12 cellular contexts compared by ENCODE assay signal in genomic region chr7:30240401-30240800, GRCh38. TPM values are rescaled to one million over a fixed set of nuclear protein-coding genes. Genes with fewer than 3 reads are reported as not detected.
A peak's percentile ranks its signal among the peaks of the same experiment; 100 is the strongest.
DNase-seq lines count a peak whose midpoint lies in the region; ATAC-seq and TF ChIP-seq lines count a peak whose summit lies in the region.
"Had no signal": no experiment of that assay in that cellular context is flagged by ENCODE, and none has a peak within 500 bp of the region (broad histone marks: within the 10 kb centered on the region; RNA-seq: fewer than 3 reads in every experiment).

No MANE protein-coding gene starts in this region.

- H3K4me1 ChIP-seq in KMS-11 (ENCODE audit: low read depth, poor library complexity, severe bottlenecking), result peaks cover 68% of the 10 kb centered on the region

- H3K27ac Mint-ChIP-seq in activated B cell treated with CpG ODN at 0.5 μM for 24 hours (peak overlapping the region; percentile 74), memory B cell (no peak overlapping the region)
- H3K27ac Mint-ChIP-seq in natural killer cell treated with Interleukin-12 subunit alpha and Interleukin-12 subunit beta and Interleukin-15 and Interleukin-18, amount 100 ng/mL, for 72 hours, result no peak overlapping the region

- ATAC-seq in activated B cell treated with CpG ODN at 0.5 μM for 24 hours (ENCODE audit: low read depth), result no peak
- ATAC-seq in memory B cell (ENCODE audit: low read depth), result no peak
- ATAC-seq in natural killer cell treated with Interleukin-12 subunit alpha and Interleukin-12 subunit beta and Interleukin-15 and Interleukin-18, amount 100 ng/mL, for 72 hours, result no peak

- POLR2A ChIA-PET in activated B cell treated with CpG ODN at 0.5 μM for 24 hours (lab: Charles Lee), result interaction anchor here (0.7 to 1.4 kb wide), 2 partner anchors 108 to 231 kb away, joined by 3 to 6 read pairs; no protein-coding TSS in a partner anchor

- H3K4me1 Mint-ChIP-seq in activated B cell treated with CpG ODN at 0.5 μM for 24 hours (peaks cover 53% of the 10 kb centered on the region), memory B cell (peaks cover 38% of the 10 kb centered on the region)
- H3K4me1 Mint-ChIP-seq in natural killer cell treated with Interleukin-12 subunit alpha and Interleukin-12 subunit beta and Interleukin-15 and Interleukin-18, amount 100 ng/mL, for 72 hours (ENCODE audit: low read depth in 2 of 2), result peaks cover 16 to 17% of the 10 kb centered on the region in 2 donors

- peak overlapping the region; percentile 25 for H3K4me3 Mint-ChIP-seq in activated B cell treated with CpG ODN at 0.5 μM for 24 hours
- peak overlapping the region; percentile 47 for H3K4me3 Mint-ChIP-seq in memory B cell
- H3K4me3 Mint-ChIP-seq in natural killer cell treated with Interleukin-12 subunit alpha and Interleukin-12 subunit beta and Interleukin-15 and Interleukin-18, amount 100 ng/mL, for 72 hours, result no peak overlapping the region

- H3K79me2 ChIP-seq in KMS-11 (ENCODE audit: insufficient read depth, low read depth), result no peaks in the 10 kb centered on the region

- TF ChIP-seq CTCF in KMS-11 (conservative IDR thresholded peaks at IDR 0.05; ENCODE audit: low read depth, low read length) (no peak), activated B cell treated with CpG ODN at 0.5 μM for 24 hours (IDR thresholded peaks at IDR 0.05) (no peak)

- H3K9me3 Mint-ChIP-seq in activated B cell treated with CpG ODN at 0.5 μM for 24 hours, result no peaks in the 10 kb centered on the region
- H3K9me3 Mint-ChIP-seq in memory B cell, result peaks cover 1% of the 10 kb centered on the region
- H3K9me3 Mint-ChIP-seq in natural killer cell treated with Interleukin-12 subunit alpha and Interleukin-12 subunit beta and Interleukin-15 and Interleukin-18, amount 100 ng/mL, for 72 hours, result peaks cover 3% of the 10 kb centered on the region

- peak overlapping the region; percentile 65 for H3K27ac ChIP-seq in KMS-11
- H3K27ac ChIP-seq: PC-9 had no signal

- no peaks in the 10 kb centered on the region for H3K36me3 Mint-ChIP-seq in activated B cell treated with CpG ODN at 0.5 μM for 24 hours (ENCODE audit: low read depth)
- no peaks in the 10 kb centered on the region for H3K36me3 Mint-ChIP-seq in memory B cell
- no peaks in the 10 kb centered on the region for H3K36me3 Mint-ChIP-seq in natural killer cell treated with Interleukin-12 subunit alpha and Interleukin-12 subunit beta and Interleukin-15 and Interleukin-18, amount 100 ng/mL, for 72 hours

- peak overlapping the region; percentile 74 for H3K4me2 ChIP-seq in KMS-11
- H3K4me2 ChIP-seq: PC-9 had no signal

- in situ Hi-C loops in G401 (cut with HindIII; ENCODE audit: low sequenced_read_pairs), result no loop called here

- intact Hi-C loops in activated B cell treated with CpG ODN at 0.5 μM for 24 hours (cut with micrococcal nuclease), result no loop called here

- H4K20me1 ChIP-seq in KMS-11 (ENCODE audit: insufficient read depth), result no peaks in the 10 kb centered on the region

- H3K27me3 Mint-ChIP-seq in activated B cell treated with CpG ODN at 0.5 μM for 24 hours, result no peaks in the 10 kb centered on the region
- H3K27me3 Mint-ChIP-seq in memory B cell, result no peaks in the 10 kb centered on the region
- peaks cover 15 to 16% of the 10 kb centered on the region in 2 donors for H3K27me3 Mint-ChIP-seq in natural killer cell treated with Interleukin-12 subunit alpha and Interleukin-12 subunit beta and Interleukin-15 and Interleukin-18, amount 100 ng/mL, for 72 hours

- H3K27me3 ChIP-seq in KMS-11 (ENCODE audit: insufficient read depth, low read depth), result no peaks in the 10 kb centered on the region

- no peaks in the 10 kb centered on the region for H3K36me3 ChIP-seq in KMS-11 (ENCODE audit: insufficient read depth)

- peak overlapping the region; percentile 18; the same call in 1 of the 2 replicates for H2AFZ ChIP-seq in KMS-11 (ENCODE audit: low read depth)
- H2AFZ ChIP-seq: PC-9 had no signal

- CTCF ChIA-PET in activated B cell treated with CpG ODN at 0.5 μM for 24 hours (lab: Charles Lee), result interaction anchor here (1.4 to 3.5 kb wide), 3 partner anchors 36 to 324 kb away, joined by 3 to 11 read pairs (median 10); no protein-coding TSS in a partner anchor

- no peak overlapping the region for H3K9ac ChIP-seq in KMS-11

- H3K4me3 ChIP-seq in KMS-11 (IDR thresholded peaks at IDR 0.05; ENCODE audit: insufficient read depth, low read depth, low read length), result no peak overlapping the region
- H3K4me3 ChIP-seq: lung, PC-9 had no signal

- DNase-seq in Daoy (ENCODE audit: low read depth), result peak; percentile 74
- no peak for DNase-seq in activated B cell treated with CpG ODN at 0.5 μM for 24 hours
- no peak for DNase-seq in memory B cell (ENCODE audit: low spot score in 2 of 2)
- no peak for DNase-seq in G401 (ENCODE audit: low spot score)
- DNase-seq in NCI-H2029 (lab: John Stamatoyannopoulos, UW), result no peak
- DNase-seq in stimulated activated CD4-positive, alpha-beta T cell treated with anti-CD3 and anti-CD28 coated beads, Interleukin-4, amount 100 ng/mL, for 24 hours, result no peak
- DNase-seq in natural killer cell treated with Interleukin-12 subunit alpha and Interleukin-12 subunit beta and Interleukin-15 and Interleukin-18, amount 100 ng/mL, for 72 hours (ENCODE audit: low spot score), result no peak
- DNase-seq: effector memory CD4-positive, alpha-beta T cell; NCI-H2029 treated with DMSO at 0.1 percent for 48 hours; PC-9 had no signal

RNA-seq across cellular contexts. Expression of gene ZNRF2, which starts 44.0 kb away (rescaled TPM):
- 19.9 and 30.6 TPM in 2 replicates for total RNA-seq in Daoy (2014; rRNA removed; shearing (Covaris generic))
- total RNA-seq in activated B cell treated with CpG ODN at 0.5 μM for 24 hours, result 18.7 and 21.4 TPM in 2 replicates
- 3.4 and 5.2 TPM in 2 replicates for total RNA-seq in G401 (2014; rRNA removed; shearing (Covaris generic))
- total RNA-seq in natural killer cell treated with Interleukin-12 subunit alpha and Interleukin-12 subunit beta and Interleukin-15 and Interleukin-18, amount 100 ng/mL, for 72 hours, result 10 to 100 TPM; 10.4 to 12.3 TPM
